In genomic region chr11:85697747-85698146, GRCh38 we compare ENCODE assay signal across 18 cellular contexts. TPM values are rescaled to one million over a fixed set of nuclear protein-coding genes. Genes with fewer than 3 reads are reported as not detected.
"Had no signal": no experiment of that assay in that cellular context is flagged by ENCODE, and none has a peak within 500 bp of the region (broad histone marks: within the 10 kb centered on the region; RNA-seq: fewer than 3 reads in every experiment).

No MANE protein-coding gene starts in this region.

- H3K4me1 ChIP-seq: colonic mucosa, tibial nerve had no signal

- H3K27me3 ChIP-seq: colonic mucosa, esophagus squamous epithelium, tibial nerve had no signal

- H3K27me3 Mint-ChIP-seq: activated naive CD4-positive, alpha-beta T cell treated with anti-CD3 and anti-CD28 coated beads, Interleukin-2, amount 10 ng/mL, durations not matched to agents 7 days and 5 days; naive thymus-derived CD8-positive, alpha-beta T cell had no signal

- H3K9me3 Mint-ChIP-seq: activated naive CD4-positive, alpha-beta T cell treated with anti-CD3 and anti-CD28 coated beads, Interleukin-2, amount 10 ng/mL, durations not matched to agents 7 days and 5 days; naive thymus-derived CD8-positive, alpha-beta T cell; stimulated activated memory B cell treated with anti-CD40 and anti-IgM and Interleukin-4, amounts not matched to agents 10 μg/mL and 1 μg/mL and 100 μg/mL, for 72 hours had no signal

- H3K27ac Mint-ChIP-seq: activated CD8-positive, alpha-beta T cell treated with anti-CD3 and anti-CD28 coated beads, Interleukin-2, amount 10 ng/mL, durations not matched to agents 7 days and 5 days; activated naive CD4-positive, alpha-beta T cell treated with anti-CD3 and anti-CD28 coated beads, Interleukin-2, amount 10 ng/mL, durations not matched to agents 7 days and 5 days; activated T-helper 2 cell treated with anti-CD3 and anti-CD28 coated beads, Interferon-gamma antibody, Interleukin-2, Interleukin-4, amounts not matched to agents 10 μg/mL and 5 μg/mL and 100 μg/mL, durations not matched to agents 14 hours and 24 hours and 36 hours; stimulated activated memory B cell treated with anti-CD40 and anti-IgM and Interleukin-4, amounts not matched to agents 10 μg/mL and 1 μg/mL and 100 μg/mL, for 72 hours had no signal

- H3K4me3 ChIP-seq: colonic mucosa, esophagus squamous epithelium, tibial nerve had no signal

- ATAC-seq: activated CD8-positive, alpha-beta T cell treated with anti-CD3 and anti-CD28 coated beads, Interleukin-2, amount 10 ng/mL, durations not matched to agents 7 days and 5 days; left ventricle myocardium superior; naive thymus-derived CD8-positive, alpha-beta T cell; stimulated activated memory B cell treated with anti-CD40 and anti-IgM and Interleukin-4, amounts not matched to agents 10 μg/mL and 1 μg/mL and 100 μg/mL, for 72 hours had no signal

- H3K4me3 Mint-ChIP-seq: activated CD8-positive, alpha-beta T cell treated with anti-CD3 and anti-CD28 coated beads, Interleukin-2, amount 10 ng/mL, durations not matched to agents 7 days and 5 days; activated naive CD4-positive, alpha-beta T cell treated with anti-CD3 and anti-CD28 coated beads, Interleukin-2, amount 10 ng/mL, durations not matched to agents 7 days and 5 days; naive thymus-derived CD8-positive, alpha-beta T cell; stimulated activated memory B cell treated with anti-CD40 and anti-IgM and Interleukin-4, amounts not matched to agents 10 μg/mL and 1 μg/mL and 100 μg/mL, for 72 hours had no signal

- DNase-seq: activated CD4-positive, alpha-beta T cell treated with anti-CD3 and anti-CD28 coated beads for 4 hours; activated CD8-positive, alpha-beta memory T cell treated with anti-CD3 and anti-CD28 coated beads, Interleukin-2, amount 50 U/mL, for 4 hours; activated CD8-positive, alpha-beta T cell treated with anti-CD3 and anti-CD28 coated beads, Interleukin-2, amount 10 ng/mL, durations not matched to agents 7 days and 5 days; activated naive CD4-positive, alpha-beta T cell treated with anti-CD3 and anti-CD28 coated beads, Interleukin-2, amount 10 ng/mL, durations not matched to agents 7 days and 5 days; amniotic stem cell; colonic mucosa; esophagus squamous epithelium; glutamatergic neuron; hypothalamus; left ventricle myocardium superior; mesenchymal stem cell; naive thymus-derived CD8-positive, alpha-beta T cell; substantia nigra; T1000 had no signal

- H3K9me3 ChIP-seq: colonic mucosa, esophagus squamous epithelium, tibial nerve had no signal

- H3K36me3 ChIP-seq: colonic mucosa, esophagus squamous epithelium had no signal

RNA-seq across cellular contexts. Expression of gene CCDC89, which starts 11.8 kb away (rescaled TPM):
- total RNA-seq: activated T-helper 2 cell treated with anti-CD3 and anti-CD28 coated beads, Interferon-gamma antibody, Interleukin-2, Interleukin-4, amounts not matched to agents 10 μg/mL and 5 μg/mL and 100 μg/mL, durations not matched to agents 14 hours and 24 hours and 36 hours; endothelial cell of umbilical vein had no signal
